Comparison of ENCODE assay signal across 27 cellular contexts in the genomic region with DNA sequence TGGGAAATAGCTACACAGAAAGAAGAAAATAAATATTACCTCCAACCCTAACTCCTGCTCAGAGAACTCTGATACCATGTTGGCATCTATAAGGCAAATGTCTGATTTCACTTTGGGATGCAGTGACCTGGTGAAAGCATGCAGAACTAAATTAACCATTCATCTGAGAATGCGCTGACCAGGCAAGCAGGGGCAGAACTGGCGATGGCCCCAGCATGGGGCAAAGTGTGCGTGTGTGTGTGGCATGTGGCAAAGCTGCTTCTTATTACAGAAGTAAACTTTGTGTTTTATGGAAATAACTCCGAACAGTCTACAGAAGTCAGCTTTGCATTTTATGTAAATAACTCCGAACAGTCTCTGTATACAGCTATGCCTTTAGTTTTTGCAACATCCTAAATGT.
"Had no signal": no experiment of that assay in that cellular context is flagged by ENCODE, and none has a peak within 500 bp of the region (broad histone marks: within the 10 kb centered on the region; RNA-seq: fewer than 3 reads in every experiment).

No MANE protein-coding gene starts in this region.

- H3K9me3 ChIP-seq: MG63, SJCRH30 had no signal

- DNase-seq: activated CD4-positive, alpha-beta T cell treated with anti-CD3 and anti-CD28 coated beads, Interleukin-2, amount 10 ng/mL, durations not matched to agents 24 days and 14 days; activated CD4-positive, alpha-beta T cell treated with anti-CD3 and anti-CD28 coated beads, Interleukin-2, amount 50 U/mL, for 48 hours; activated CD8-positive, alpha-beta T cell treated with anti-CD3 and anti-CD28 coated beads, Interleukin-2, amount 10 ng/mL, durations not matched to agents 7 days and 5 days; activated gamma-delta T cell treated with Interleukin-2 at 50 U/mL for 16 hours; activated naive CD4-positive, alpha-beta T cell treated with anti-CD3 and anti-CD28 coated beads for 36 hours; activated T-cell treated with anti-CD3 and anti-CD28 coated beads, Interleukin-2, amount 50 U/mL, for 24 hours; anterior cingulate cortex; Kasumi-1; KG1; MG63; NCI-H1105 treated with DMSO at 0.1 percent for 48 hours; NCI-H1436 treated with DMSO at 0.1 percent for 48 hours; NCI-H1694 treated with DMSO at 0.1 percent for 48 hours; NCI-H2029; NCI-H345; NCI-H69; NCI-H82; SHP77; SJCRH30 had no signal

- H3K4me3 Mint-ChIP-seq: activated CD4-positive, alpha-beta T cell treated with anti-CD3 and anti-CD28 coated beads, Interleukin-2, amount 10 ng/mL, durations not matched to agents 24 days and 14 days; activated CD8-positive, alpha-beta T cell treated with anti-CD3 and anti-CD28 coated beads, Interleukin-2, amount 10 ng/mL, durations not matched to agents 7 days and 5 days; activated naive CD4-positive, alpha-beta T cell treated with anti-CD3 and anti-CD28 coated beads for 36 hours; activated T-cell treated with anti-CD3 and anti-CD28 coated beads, Interleukin-2, amount 50 U/mL, for 24 hours; activated T-helper 1 cell treated with anti-CD3 and anti-CD28 coated beads, Interleukin-12 subunit alpha, Interleukin-12 subunit beta, Interleukin-2, Interleukin-4 antibody, amounts not matched to agents 30 ng/mL and 10 ng/mL and 1 ng/mL, durations not matched to agents 14 hours and 24 hours and 36 hours; central memory CD8-positive, alpha-beta T cell; T-helper 1 cell treated with Interleukin-12 subunit alpha and Interleukin-12 subunit beta and Interleukin-4 antibody, amounts not matched to agents 30 μg/mL and 1 μg/mL, for 36 hours; T-helper 2 cell treated with Interferon-gamma antibody and Interleukin-4, amounts not matched to agents 5 μg/mL and 100 μg/mL, for 36 hours had no signal

- H3K4me1 Mint-ChIP-seq: activated CD4-positive, alpha-beta T cell treated with anti-CD3 and anti-CD28 coated beads, Interleukin-2, amount 10 ng/mL, durations not matched to agents 24 days and 14 days; central memory CD8-positive, alpha-beta T cell had no signal

- H3K4me1 ChIP-seq: SJCRH30 had no signal

- H3K36me3 ChIP-seq: cardiac muscle cell, MG63, SJCRH30 had no signal

- H3K9me3 Mint-ChIP-seq: activated CD4-positive, alpha-beta T cell treated with anti-CD3 and anti-CD28 coated beads, Interleukin-2, amount 10 ng/mL, durations not matched to agents 24 days and 14 days; activated naive CD4-positive, alpha-beta T cell treated with anti-CD3 and anti-CD28 coated beads for 36 hours; activated naive CD4-positive, alpha-beta T cell treated with anti-CD3 and anti-CD28 coated beads, Interleukin-2, amount 50 U/mL, for 72 hours; activated T-cell treated with anti-CD3 and anti-CD28 coated beads, Interleukin-2, amount 50 U/mL, for 24 hours; activated T-helper 1 cell treated with anti-CD3 and anti-CD28 coated beads, Interleukin-12 subunit alpha, Interleukin-12 subunit beta, Interleukin-2, Interleukin-4 antibody, amounts not matched to agents 30 ng/mL and 10 ng/mL and 1 ng/mL, durations not matched to agents 14 hours and 24 hours and 36 hours; central memory CD8-positive, alpha-beta T cell; T-helper 1 cell treated with Interleukin-12 subunit alpha and Interleukin-12 subunit beta and Interleukin-4 antibody, amounts not matched to agents 30 μg/mL and 1 μg/mL, for 36 hours; T-helper 2 cell treated with Interferon-gamma antibody and Interleukin-4, amounts not matched to agents 5 μg/mL and 100 μg/mL, for 36 hours had no signal

- H3K36me3 Mint-ChIP-seq: activated naive CD4-positive, alpha-beta T cell treated with anti-CD3 and anti-CD28 coated beads, Interleukin-2, amount 50 U/mL, for 72 hours had no signal

- H3K27ac Mint-ChIP-seq: activated CD4-positive, alpha-beta T cell treated with anti-CD3 and anti-CD28 coated beads, Interleukin-2, amount 10 ng/mL, durations not matched to agents 24 days and 14 days; activated CD8-positive, alpha-beta T cell treated with anti-CD3 and anti-CD28 coated beads, Interleukin-2, amount 10 ng/mL, durations not matched to agents 7 days and 5 days; activated naive CD4-positive, alpha-beta T cell treated with anti-CD3 and anti-CD28 coated beads for 36 hours; activated naive CD4-positive, alpha-beta T cell treated with anti-CD3 and anti-CD28 coated beads, Interleukin-2, amount 50 U/mL, for 72 hours; activated T-cell treated with anti-CD3 and anti-CD28 coated beads, Interleukin-2, amount 50 U/mL, for 24 hours; activated T-helper 1 cell treated with anti-CD3 and anti-CD28 coated beads, Interleukin-12 subunit alpha, Interleukin-12 subunit beta, Interleukin-2, Interleukin-4 antibody, amounts not matched to agents 30 ng/mL and 10 ng/mL and 1 ng/mL, durations not matched to agents 14 hours and 24 hours and 36 hours; T-helper 1 cell treated with Interleukin-12 subunit alpha and Interleukin-12 subunit beta and Interleukin-4 antibody, amounts not matched to agents 30 μg/mL and 1 μg/mL, for 36 hours; T-helper 2 cell treated with Interferon-gamma antibody and Interleukin-4, amounts not matched to agents 5 μg/mL and 100 μg/mL, for 36 hours had no signal

- H3K27me3 Mint-ChIP-seq: activated T-cell treated with anti-CD3 and anti-CD28 coated beads, Interleukin-2, amount 50 U/mL, for 24 hours had no signal

- H3K27ac ChIP-seq: cardiac muscle cell, SJCRH30, SK-N-MC had no signal

- H3K4me3 ChIP-seq: cardiac muscle cell, MG63, SJCRH30, SK-N-MC had no signal

- H3K27me3 ChIP-seq: cardiac muscle cell, MG63 had no signal

- ATAC-seq: activated CD8-positive, alpha-beta T cell treated with anti-CD3 and anti-CD28 coated beads, Interleukin-2, amount 10 ng/mL, durations not matched to agents 7 days and 5 days; activated naive CD4-positive, alpha-beta T cell treated with anti-CD3 and anti-CD28 coated beads, Interleukin-2, amount 50 U/mL, for 72 hours; Panc1 had no signal
